Comparison of ENCODE assay signal across 8 cellular contexts in genomic region chr2:159118115-159118858, GRCh38.
DNase-seq lines count a peak whose midpoint lies in the region; ATAC-seq and TF ChIP-seq lines count a peak whose summit lies in the region.

No MANE protein-coding gene starts in this region.

- H3K4me3 ChIP-seq in PC-9 (no peak overlapping the region), fibroblast of mammary gland (ENCODE audit: control insufficient read depth, low read depth, low read length) (no peak overlapping the region)

- CTCF ChIA-PET in PC-9 (lab: Charles Lee), result interaction anchor here (0.6 to 1.2 kb wide), 8 partner anchors 12 to 222 kb away, joined by 3 to 7 read pairs (median 3); no protein-coding TSS in a partner anchor

- no peak overlapping the region for H3K27ac Mint-ChIP-seq in neural crest cell (ENCODE audit: unreplicated experiment)

- H3K9me2 ChIP-seq in PC-9 (ENCODE audit: insufficient read depth), result no peaks in the 10 kb centered on the region

- BruUV-seq in PC-9 (replicated peaks; lab: Mats Ljungman, UMichigan), result no TSS peak

- H3K79me2 ChIP-seq in PC-9 (ENCODE audit: low read depth), result peaks cover 27% of the 10 kb centered on the region

- no peak overlapping the region for H2AFZ ChIP-seq in PC-9

- TF ChIP-seq CTCF in PC-9 (conservative IDR thresholded peaks at IDR 0.05), result peak; percentile 88
- TF ChIP-seq CTCF in fibroblast of mammary gland (conservative IDR thresholded peaks at IDR 0.05; ENCODE audit: control insufficient read depth, insufficient read depth, low read depth, low read length), result peak; percentile 98
- peak; percentile 96 for TF ChIP-seq CTCF in neural crest cell (conservative IDR thresholded peaks at IDR 0.05)

- H3K4me1 ChIP-seq in PC-9 (replicated peaks; ENCODE audit: insufficient read depth), result peaks cover 9% of the 10 kb centered on the region

- ATAC-seq in GM21423 (IDR thresholded peaks at IDR 0.05; ENCODE audit: unreplicated experiment), result peak; percentile 86

- peaks cover 10% of the 10 kb centered on the region; the same call in 1 of the 2 replicates for H3F3A ChIP-seq in PC-9 (ENCODE audit: insufficient read depth, low read depth)

- H3K27me3 ChIP-seq in PC-9 (ENCODE audit: insufficient read depth, low read depth), result no peaks in the 10 kb centered on the region

- peak; percentile 72 for DNase-seq in DMS153 treated with DMSO at 0.1 percent for 48 hours (lab: John Stamatoyannopoulos, UW; ENCODE audit: unreplicated experiment)
- DNase-seq in HUDEP-2 (lab: John Stamatoyannopoulos, UW; ENCODE audit: unreplicated experiment in 76 of 76), result peak in 72 of 76 experiments; percentile 10 to 86 (median 66)
- peak; percentile 38 to 64 for DNase-seq in PC-9
- DNase-seq in activated T-cell treated with anti-CD3 and anti-CD28 coated beads for 48 hours (ENCODE audit: low read depth), result peak; percentile 63
- peak; percentile 87 for DNase-seq in fibroblast of mammary gland (ENCODE audit: low read depth)
- peak; percentile 93 for DNase-seq in neural crest cell (ENCODE audit: low read depth, low spot score)
- DNase-seq in stromal cell of bone marrow (ENCODE audit: low read depth), result peak; percentile 70

- H3K36me3 ChIP-seq in PC-9 (ENCODE audit: low read depth), result no peaks in the 10 kb centered on the region

- H3K9me3 ChIP-seq in PC-9 (ENCODE audit: insufficient read depth, low read depth), result no peaks in the 10 kb centered on the region

- H3K36me3 Mint-ChIP-seq in neural crest cell (ENCODE audit: low read depth), result peaks cover 3% of the 10 kb centered on the region

- H3K9me3 Mint-ChIP-seq in neural crest cell, result no peaks in the 10 kb centered on the region

- peaks cover 10% of the 10 kb centered on the region for H3K4me1 Mint-ChIP-seq in neural crest cell

- no peak overlapping the region for H3K27ac ChIP-seq in PC-9

- no peak overlapping the region for H3K4me3 Mint-ChIP-seq in neural crest cell

- peak overlapping the region; percentile 21; the same call in 1 of the 2 replicates for H3K4me2 ChIP-seq in PC-9

- POLR2A ChIA-PET in PC-9 (lab: Charles Lee; ENCODE audit: unreplicated experiment), result interaction anchor here (0.5 kb wide), 1 partner anchor 364 kb away, joined by 3 read pairs; no protein-coding TSS in a partner anchor

- no peaks in the 10 kb centered on the region for H3K27me3 Mint-ChIP-seq in neural crest cell (ENCODE audit: low read depth)

- H4K20me1 ChIP-seq in PC-9 (ENCODE audit: insufficient read depth), result no peaks in the 10 kb centered on the region

- intact Hi-C loops in PC-9 (cut with micrococcal nuclease; ENCODE audit: unreplicated experiment), result loop anchor here (1.0 to 5.0 kb wide), 4 partner anchors 69 to 217 kb away; no protein-coding TSS in a partner anchor
